Comparison of ENCODE assay signal across 11 cellular contexts in the genomic region with DNA sequence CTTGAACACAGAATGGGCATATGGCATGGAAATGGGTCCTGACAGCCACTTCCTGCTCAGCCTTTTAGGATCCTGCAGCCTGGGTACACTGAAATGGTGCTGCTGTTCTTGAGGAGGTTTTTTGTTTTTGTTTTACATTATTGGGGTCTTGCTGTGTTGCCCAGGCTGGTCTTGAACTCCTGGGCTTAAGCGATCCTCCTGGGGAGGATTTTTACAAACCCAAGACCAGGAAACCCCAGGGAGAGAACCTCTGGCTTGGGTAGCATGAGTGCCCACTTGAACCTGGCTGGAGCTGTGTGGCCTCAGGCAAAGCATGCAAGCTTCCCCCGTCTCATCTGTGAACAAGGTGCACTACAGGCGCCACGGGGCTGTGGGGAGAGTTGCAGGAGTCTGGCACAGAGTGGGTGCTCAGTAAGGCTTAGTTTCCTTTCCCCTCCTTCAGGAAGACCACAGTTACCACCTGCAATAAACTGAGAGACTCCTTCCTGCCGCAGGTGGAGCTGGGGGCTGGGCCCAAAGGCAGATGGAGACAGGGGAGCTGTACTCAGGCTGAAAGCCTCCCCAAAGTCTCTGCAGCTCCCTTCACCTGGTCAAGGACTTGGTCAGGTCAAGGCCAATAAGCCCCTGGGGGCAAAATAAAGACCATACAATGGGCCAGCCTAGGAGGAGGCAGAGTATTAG. TPM values are rescaled to one million over a fixed set of nuclear protein-coding genes. Genes with fewer than 3 reads are reported as not detected.
DNase-seq lines count a peak whose midpoint lies in the region; ATAC-seq and TF ChIP-seq lines count a peak whose summit lies in the region.
"Had no signal": no experiment of that assay in that cellular context is flagged by ENCODE, and none has a peak within 500 bp of the region (broad histone marks: within the 10 kb centered on the region; RNA-seq: fewer than 3 reads in every experiment).

No MANE protein-coding gene starts in this region.

- H3K36me3 Mint-ChIP-seq in activated naive CD4-positive, alpha-beta T cell treated with anti-CD3 and anti-CD28 coated beads, Interleukin-2, amount 50 U/mL, for 24 hours, result peaks cover 8% of the 10 kb centered on the region
- no peaks in the 10 kb centered on the region for H3K36me3 Mint-ChIP-seq in nephron progenitor cell (ENCODE audit: low read depth)

- H3K9me3 Mint-ChIP-seq in activated naive CD4-positive, alpha-beta T cell treated with anti-CD3 and anti-CD28 coated beads, Interleukin-2, amount 50 U/mL, for 24 hours, result no peaks in the 10 kb centered on the region
- H3K9me3 Mint-ChIP-seq in nephron progenitor cell, result no peaks in the 10 kb centered on the region
- H3K9me3 Mint-ChIP-seq: H9 had no signal

- intact Hi-C loops in sciatic nerve (cut with DNase I), result no loop called here

- H3K27me3 Mint-ChIP-seq in activated naive CD4-positive, alpha-beta T cell treated with anti-CD3 and anti-CD28 coated beads, Interleukin-2, amount 50 U/mL, for 24 hours, result no peaks in the 10 kb centered on the region
- no peaks in the 10 kb centered on the region for H3K27me3 Mint-ChIP-seq in nephron progenitor cell (ENCODE audit: low read depth, poor library complexity)

- H3K9me3 ChIP-seq in BLaER1, result no peaks in the 10 kb centered on the region
- H3K9me3 ChIP-seq: adrenal gland had no signal

- peak overlapping the region; percentile 97 for H3K4me3 Mint-ChIP-seq in activated naive CD4-positive, alpha-beta T cell treated with anti-CD3 and anti-CD28 coated beads, Interleukin-2, amount 50 U/mL, for 24 hours
- no peak overlapping the region for H3K4me3 Mint-ChIP-seq in nephron progenitor cell
- H3K4me3 Mint-ChIP-seq: H9 had no signal

- H3K36me3 ChIP-seq in BLaER1, result no peaks in the 10 kb centered on the region
- H3K36me3 ChIP-seq: adrenal gland had no signal

- no peaks in the 10 kb centered on the region for H3K27me3 ChIP-seq in BLaER1
- H3K27me3 ChIP-seq: adrenal gland had no signal

- no peak for ATAC-seq in sciatic nerve

- H3K27ac Mint-ChIP-seq in activated naive CD4-positive, alpha-beta T cell treated with anti-CD3 and anti-CD28 coated beads, Interleukin-2, amount 50 U/mL, for 24 hours, result peak overlapping the region; percentile 100
- H3K27ac Mint-ChIP-seq in nephron progenitor cell, result no peak overlapping the region
- H3K27ac Mint-ChIP-seq: H9 had no signal

- H4K20me1 ChIP-seq in BLaER1, result no peaks in the 10 kb centered on the region

- H3K4me1 ChIP-seq in BLaER1, result peaks cover 23% of the 10 kb centered on the region
- H3K4me1 ChIP-seq: adrenal gland had no signal

- H3K4me2 ChIP-seq in BLaER1, result peak overlapping the region; percentile 46

- peak; percentile 70 for DNase-seq in activated CD4-positive, alpha-beta T cell treated with anti-CD3 and anti-CD28 coated beads for 48 hours
- DNase-seq in stimulated activated CD4-positive, alpha-beta T cell treated with anti-CD3 and anti-CD28 coated beads, Interleukin-1b, Interleukin-23, amount 100 ng/mL, for 24 hours (ENCODE audit: low read depth in 4 of 4, low spot score in 1 of 4), result peak in 3 of 4 experiments; percentile 20 to 55 (median 37)
- DNase-seq in nephron progenitor cell (no peak), DMS153 (lab: John Stamatoyannopoulos, UW) (no peak), OCI-M1 (lab: John Stamatoyannopoulos, UW) (no peak), sciatic nerve (ENCODE audit: low spot score) (no peak)
- DNase-seq: H9 had no signal

- no peak overlapping the region for H3K4me3 ChIP-seq in BLaER1
- H3K4me3 ChIP-seq: adrenal gland had no signal

- H3K4me1 Mint-ChIP-seq in activated naive CD4-positive, alpha-beta T cell treated with anti-CD3 and anti-CD28 coated beads, Interleukin-2, amount 50 U/mL, for 24 hours, result peaks cover 57% of the 10 kb centered on the region
- no peaks in the 10 kb centered on the region for H3K4me1 Mint-ChIP-seq in nephron progenitor cell

- no peak overlapping the region; the same call in 1 of the 2 replicates for H3K27ac ChIP-seq in BLaER1
- H3K27ac ChIP-seq: adrenal gland had no signal

- peak overlapping the region; percentile 27; the same call in 1 of the 2 replicates for H3K9ac ChIP-seq in BLaER1

- TF ChIP-seq CTCF in nephron progenitor cell (IDR thresholded peaks at IDR 0.05), result no peak

RNA-seq across cellular contexts. Expression of a gene that starts 1.8 kb away (rescaled TPM):
- 0.49 TPM for total RNA-seq in sciatic nerve
- total RNA-seq: lung microvascular endothelial cell had no signal

RNA-seq across cellular contexts. Expression of a gene that starts 38.6 kb away (rescaled TPM):
- total RNA-seq in sciatic nerve, result 33.1 TPM

Comparison
In these comparisons a context has a peak if more than half of its experiments do, and no peak if none do; other contexts are left out.
1. DNase-seq: peak in activated CD4-positive, alpha-beta T cell treated with anti-CD3 and anti-CD28 coated beads for 48 hours (single experiment) and stimulated activated CD4-positive, alpha-beta T cell treated with anti-CD3 and anti-CD28 coated beads, Interleukin-1b, Interleukin-23, amount 100 ng/mL, for 24 hours (3 of 4); none in nephron progenitor cell (single experiment), DMS153 (single experiment), OCI-M1 (single experiment) and sciatic nerve (single experiment).